Comparison of ENCODE assay signal across 35 cellular contexts in genomic region chr5:56971275-56971674, GRCh38. TPM values are rescaled to one million over a fixed set of nuclear protein-coding genes. Genes with fewer than 3 reads are reported as not detected.
DNase-seq lines count a peak whose midpoint lies in the region; ATAC-seq, FAIRE-seq and TF ChIP-seq lines count a peak whose summit lies in the region.
"Had no signal": no experiment of that assay in that cellular context is flagged by ENCODE, and none has a peak within 500 bp of the region (broad histone marks: within the 10 kb centered on the region; RNA-seq: fewer than 3 reads in every experiment).

No MANE protein-coding gene starts in this region.

- no peak for TF ChIP-seq POLR2A in GM12892 (IDR thresholded peaks at IDR 0.05; ENCODE audit: low read depth, low read length)

- H2AFZ ChIP-seq in SK-N-SH (ENCODE audit: low read depth): no peak overlapping the region

- peak overlapping the region; percentile 42 for H3K27ac Mint-ChIP-seq in Caco-2 (ENCODE audit: unreplicated experiment)
- H3K27ac Mint-ChIP-seq: B cell; CD4-positive, alpha-beta memory T cell; CD4-positive, alpha-beta T cell; CD4-positive, CD25-positive, alpha-beta regulatory T cell; CD8-positive, alpha-beta T cell had no signal

- no peak for FAIRE-seq in GM12892 (lab: Jason Lieb, UNC)
- FAIRE-seq: A204.1, A549, D721Med had no signal

- no TSS peak for BruUV-seq in Caco-2 (replicated peaks; lab: Mats Ljungman, UMichigan)

- H3K4me2 ChIP-seq in SK-N-SH: no peak overlapping the region
- H3K4me2 ChIP-seq: A549; BLaER1; BLaER1 treated with 17β-estradiol and CSF1 and Interleukin-3, amounts not matched to agents 10 nM and 100 nM had no signal

- H3K4me3 Mint-ChIP-seq in Caco-2 (ENCODE audit: unreplicated experiment): no peak overlapping the region
- H3K4me3 Mint-ChIP-seq: B cell; CD14-positive monocyte; CD4-positive, alpha-beta memory T cell; CD4-positive, alpha-beta T cell; CD4-positive, CD25-positive, alpha-beta regulatory T cell; CD8-positive, alpha-beta memory T cell; CD8-positive, alpha-beta T cell had no signal

- POLR2A ChIA-PET in SK-N-SH (lab: Yijun Ruan, JAX): no interaction called here
- POLR2A ChIA-PET in Caco-2 (lab: Charles Lee): no interaction called here
- POLR2A ChIA-PET in HEK293 (lab: Yijun Ruan, JAX): no interaction called here

- H3K27me3 ChIP-seq in SK-N-SH (ENCODE audit: insufficient read depth) (no peaks in the 10 kb centered on the region; the same call in 1 of the 2 replicates), Caco-2 (replicated peaks; ENCODE audit: control insufficient read depth, insufficient read depth, low read length) (no peaks in the 10 kb centered on the region)
- H3K27me3 ChIP-seq: BE2C; BLaER1; BLaER1 treated with 17β-estradiol and CSF1 and Interleukin-3, amounts not matched to agents 10 nM and 100 nM had no signal

- H3K4me1 Mint-ChIP-seq in Caco-2 (ENCODE audit: low read depth, unreplicated experiment): peaks cover 17% of the 10 kb centered on the region
- H3K4me1 Mint-ChIP-seq: B cell; CD14-positive monocyte; CD4-positive, alpha-beta memory T cell; CD4-positive, CD25-positive, alpha-beta regulatory T cell; CD8-positive, alpha-beta memory T cell had no signal

- H3F3A ChIP-seq in SK-N-SH (replicated peaks; ENCODE audit: insufficient read depth): no peaks in the 10 kb centered on the region

- TF ChIP-seq EP300 in SK-N-SH (IDR thresholded peaks at IDR 0.05; ENCODE audit: borderline replicate concordance in 1 of 2, low read depth in 1 of 2, low read length in 1 of 2): no peak

- no peaks in the 10 kb centered on the region for H3K9me2 ChIP-seq in SK-N-SH

- no peaks in the 10 kb centered on the region for H3K4me1 ChIP-seq in SK-N-SH (ENCODE audit: control insufficient read depth in 1 of 2, insufficient read depth in 2 of 2, low read depth in 1 of 2, low read length in 1 of 2)
- peaks cover 15% of the 10 kb centered on the region for H3K4me1 ChIP-seq in Caco-2
- H3K4me1 ChIP-seq in HEK293 (ENCODE audit: control insufficient read depth, insufficient read depth, low read length): peaks cover 11% of the 10 kb centered on the region
- H3K4me1 ChIP-seq: A549; BLaER1; BLaER1 treated with 17β-estradiol and CSF1 and Interleukin-3, amounts not matched to agents 10 nM and 100 nM had no signal

- no peaks in the 10 kb centered on the region for H3K36me3 Mint-ChIP-seq in Caco-2 (ENCODE audit: insufficient read depth, unreplicated experiment)
- H3K36me3 Mint-ChIP-seq: CD14-positive monocyte; CD4-positive, alpha-beta memory T cell; CD4-positive, CD25-positive, alpha-beta regulatory T cell; CD8-positive, alpha-beta memory T cell; CD8-positive, alpha-beta T cell had no signal

- H3K9ac ChIP-seq in SK-N-SH: no peak overlapping the region
- H3K9ac ChIP-seq: BLaER1; BLaER1 treated with 17β-estradiol and CSF1 and Interleukin-3, amounts not matched to agents 10 nM and 100 nM had no signal

- intact Hi-C loops in Caco-2 (cut with micrococcal nuclease; ENCODE audit: unreplicated experiment): no loop called here

- CTCF ChIA-PET in SK-N-SH (lab: Yijun Ruan, JAX): no interaction called here
- CTCF ChIA-PET in Caco-2 (lab: Charles Lee): no interaction called here
- CTCF ChIA-PET in HEK293 (lab: Yijun Ruan, JAX): no interaction called here

- H3K27me3 Mint-ChIP-seq in Caco-2 (ENCODE audit: insufficient read depth, unreplicated experiment): no peaks in the 10 kb centered on the region

- TF ChIP-seq RAD21 in SK-N-SH (IDR thresholded peaks at IDR 0.05; ENCODE audit: low read length): no peak

- H3K79me2 ChIP-seq in SK-N-SH (ENCODE audit: insufficient read depth): no peaks in the 10 kb centered on the region

- DNase-seq in SK-N-SH: no peak
- peak; percentile 11 for DNase-seq in COR-L47 (lab: John Stamatoyannopoulos, UW)
- DNase-seq in Caco-2: no peak
- no peak for DNase-seq in stimulated activated naive CD8-positive, alpha-beta T cell treated with anti-CD3 and anti-CD28 coated beads, Interleukin-15, Interleukin-2, amounts not matched to agents 100 U/mL and 50 U/mL, for 24 hours
- no peak for DNase-seq in GM12892 (ENCODE audit: insufficient read length)
- no peak for DNase-seq in activated CD4-positive, CD25-positive, alpha-beta regulatory T cell (lab: John Stamatoyannopoulos, UW)
- DNase-seq: 8988T; ACHN; AML-193; BE2C; C1 segment of cervical spinal cord; Calu3; CD4-positive, alpha-beta memory T cell; CD4-positive, alpha-beta T cell; CD4-positive, CD25-positive, alpha-beta regulatory T cell; CD8-positive, alpha-beta memory T cell; CD8-positive, alpha-beta T cell; DMS 273 treated with DMSO at 0.1 percent for 48 hours; DMS153; DMS53; DMS79; DMS79 treated with DMSO at 0.1 percent for 48 hours; DND-41; EL had no signal

- no peaks in the 10 kb centered on the region for H3K9me3 Mint-ChIP-seq in Caco-2 (ENCODE audit: unreplicated experiment)
- H3K9me3 Mint-ChIP-seq: CD14-positive monocyte; CD4-positive, alpha-beta memory T cell; CD4-positive, alpha-beta T cell; CD8-positive, alpha-beta memory T cell; CD8-positive, alpha-beta T cell had no signal

- WGBS in SK-N-SH (ENCODE audit: low lambda C conversion rate): 7% methylated on average over 3 of the region's 3 CpGs

- TF ChIP-seq CTCF in SK-N-SH (IDR thresholded peaks at IDR 0.05) (no peak), Caco-2 (IDR thresholded peaks at IDR 0.05; ENCODE audit: insufficient read depth in 1 of 2, low read depth in 1 of 2, low read length in 1 of 2, severe bottlenecking in 1 of 2, unreplicated experiment in 1 of 2) (no peak), HEK293 (tag by site-specific recombination; IDR thresholded peaks at IDR 0.05) (no peak)

- no peak overlapping the region for H3K27ac ChIP-seq in SK-N-SH (ENCODE audit: low read depth in 2 of 2, low read length in 1 of 2)
- no peak overlapping the region for H3K27ac ChIP-seq in HEK293 (ENCODE audit: extremely low read depth, low read depth, low read length)
- H3K27ac ChIP-seq: 22Rv1; A549; BLaER1; BLaER1 treated with 17β-estradiol and CSF1 and Interleukin-3, amounts not matched to agents 10 nM and 100 nM; C4-2B had no signal

- no peak overlapping the region for H3K4me3 ChIP-seq in SK-N-SH (ENCODE audit: low read depth in 2 of 2, low read length in 1 of 2)
- no peak overlapping the region for H3K4me3 ChIP-seq in Caco-2 (ENCODE audit: low read depth, low read length)
- no peak overlapping the region for H3K4me3 ChIP-seq in HEK293 (ENCODE audit: low read depth, low read length)
- H3K4me3 ChIP-seq: A549; BLaER1; BLaER1 treated with 17β-estradiol and CSF1 and Interleukin-3, amounts not matched to agents 10 nM and 100 nM had no signal

- no peaks in the 10 kb centered on the region for H3K36me3 ChIP-seq in SK-N-SH (replicated peaks in 1 of 2; ENCODE audit: control insufficient read depth in 1 of 2, insufficient read depth in 2 of 2, low read length in 1 of 2)
- no peaks in the 10 kb centered on the region for H3K36me3 ChIP-seq in Caco-2 (ENCODE audit: control insufficient read depth, insufficient read depth, low read length)
- H3K36me3 ChIP-seq in HEK293 (ENCODE audit: control insufficient read depth in 2 of 2, insufficient read depth in 1 of 2, low read length in 2 of 2): no peaks in the 10 kb centered on the region
- H3K36me3 ChIP-seq: BE2C; BLaER1; BLaER1 treated with 17β-estradiol and CSF1 and Interleukin-3, amounts not matched to agents 10 nM and 100 nM had no signal

- no peaks in the 10 kb centered on the region for H4K20me1 ChIP-seq in SK-N-SH (ENCODE audit: insufficient read depth)
- H4K20me1 ChIP-seq: BLaER1; BLaER1 treated with 17β-estradiol and CSF1 and Interleukin-3, amounts not matched to agents 10 nM and 100 nM had no signal

- H3K9me3 ChIP-seq in SK-N-SH (no peaks in the 10 kb centered on the region), Caco-2 (no peaks in the 10 kb centered on the region), HEK293 (ENCODE audit: control insufficient read depth, insufficient read depth, low read depth, low read length) (no peaks in the 10 kb centered on the region)
- H3K9me3 ChIP-seq: A549, BE2C, BLaER1 had no signal

- ATAC-seq in SK-N-SH treated with all-trans-retinoic acid at 6 μM for 48 hours: no peak
- ATAC-seq in stimulated activated naive CD8-positive, alpha-beta T cell treated with anti-CD3 and anti-CD28 coated beads, Interleukin-15, Interleukin-2, amounts not matched to agents 100 U/mL and 50 U/mL, for 24 hours: no peak
- ATAC-seq: A549; CD8-positive, alpha-beta T cell had no signal

TF ChIP-seq in SK-N-SH treated with all-trans-retinoic acid at 6 μM for 48 hours, 23 proteins besides CTCF, POLR2A, EP300 and RAD21:
- TF ChIP-seq TCF4 (CRISPR knock-in tag; IDR thresholded peaks at IDR 0.05; ENCODE audit: borderline replicate concordance) (0 out of 2 replicates have a peak, but pooled peaks have one; percentile 18), ZFP30 (CRISPR knock-in tag; IDR thresholded peaks at IDR 0.05) (no peak)

TF ChIP-seq in SK-N-SH, 30 proteins besides CTCF, POLR2A, EP300 and RAD21 (continues in another document):
- TF ChIP-seq USF1 (IDR thresholded peaks at IDR 0.05; ENCODE audit: borderline replicate concordance, low read depth) (no peak), RCOR1 (IDR thresholded peaks at IDR 0.05; ENCODE audit: low read length) (no peak), TAF1 (IDR thresholded peaks at IDR 0.05; ENCODE audit: borderline replicate concordance, low read depth, low read length) (no peak), MXI1 (IDR thresholded peaks at IDR 0.05; ENCODE audit: low read depth, low read length) (no peak)

TF ChIP-seq in HEK293, 187 proteins besides CTCF, POLR2A, EP300 and RAD21 (continues in another document):
- TF ChIP-seq ZNF335 (tag by site-specific recombination; conservative IDR thresholded peaks at IDR 0.05) (peak; percentile 43), ZBTB8A (tag by site-specific recombination; IDR thresholded peaks at IDR 0.05) (peak; percentile 22; the same call in 1 of the 2 replicates), PRDM1 (tag by site-specific recombination; IDR thresholded peaks at IDR 0.05) (0 out of 2 replicates have a peak, but pooled peaks have one; percentile 16), PRDM6 (tag by site-specific recombination; IDR thresholded peaks at IDR 0.05) (peak; percentile 40; the same call in 1 of the 2 replicates), FEZF1 (tag by site-specific recombination; IDR thresholded peaks at IDR 0.05) (peak; percentile 81)

RNA-seq across cellular contexts. Expression of gene MIER3, which starts 19.4 kb away (rescaled TPM):
- 3.8 and 5.9 TPM in 2 replicates for polyA plus RNA-seq in SK-N-SH (2012; rRNA removed)
- polyA plus RNA-seq in SK-N-SH (2012; cell fraction: cytosol; rRNA removed): 3.8 and 4.1 TPM in 2 replicates
- polyA plus RNA-seq in SK-N-SH (2012; cell fraction: nucleus; rRNA removed): 6.2 and 15.7 TPM in 2 replicates
- total RNA-seq in Caco-2 (2022): 52.7 and 54.0 TPM in 2 replicates
- 4.3 TPM for polyA plus RNA-seq in GM12892 (2012; ENCODE audit: missing spikeins)
